ENCODE assay signal across 9 cellular contexts in genomic region chr9:130171226-130172148, GRCh38. TPM values are rescaled to one million over a fixed set of nuclear protein-coding genes. Genes with fewer than 3 reads are reported as not detected.
DNase-seq lines count a peak whose midpoint lies in the region; ATAC-seq and TF ChIP-seq lines count a peak whose summit lies in the region.
"Had no signal": no experiment of that assay in that cellular context is flagged by ENCODE, and none has a peak within 500 bp of the region (broad histone marks: within the 10 kb centered on the region; RNA-seq: fewer than 3 reads in every experiment).

No MANE protein-coding gene starts in this region.

- TF ChIP-seq POLR2A in Peyer's patch (IDR thresholded peaks at IDR 0.05) = no peak

- H3K9me3 ChIP-seq in Peyer's patch (no peaks in the 10 kb centered on the region), neuronal stem cell (replicated peaks in 1 of 2; ENCODE audit: control insufficient read depth in 2 of 2, insufficient read depth in 1 of 2, low read depth in 1 of 2, low read length in 2 of 2) (peaks cover 0 to 4% of the 10 kb centered on the region in 2 donors)

- peaks cover 16% of the 10 kb centered on the region for H3K79me1 ChIP-seq in neuronal stem cell (ENCODE audit: low read depth, low read length)

- no CpG with 5 or more reads among the region's 45 CpGs for WGBS in neuronal stem cell (ENCODE audit: extremely low coverage in 2 of 2, insufficient read length in 2 of 2, insufficient replicate concordance in 1 of 2), 2 donors

- H4K91ac ChIP-seq in neuronal stem cell (ENCODE audit: low read depth, low read length, poor library complexity) = no peak overlapping the region

- peak overlapping the region; percentile 63 for H2BK120ac ChIP-seq in neuronal stem cell (ENCODE audit: low read depth, low read length)

- no peak overlapping the region for H3K4ac ChIP-seq in neuronal stem cell (ENCODE audit: low read length)

- intact Hi-C loops in CD14-positive monocyte (cut with micrococcal nuclease) = no loop called here

- H2BK12ac ChIP-seq in neuronal stem cell (ENCODE audit: low read length) = peak overlapping the region; percentile 68

- H3K4me3 Mint-ChIP-seq in CD14-positive monocyte = peak overlapping the region; percentile 20 to 64

- peaks cover 43 to 64% (median 49%) of the 10 kb centered on the region in 3 donors for H3K27me3 Mint-ChIP-seq in CD14-positive monocyte (ENCODE audit: low read depth in 3 of 3)

- H2AFZ ChIP-seq in neuronal stem cell (ENCODE audit: low read length) = peak overlapping the region; percentile 95

- peak overlapping the region in 2 of 4 donors; percentile 31 to 35 for H3K27ac ChIP-seq in Peyer's patch
- H3K27ac ChIP-seq in neuronal stem cell (replicated peaks; ENCODE audit: low read length) = no peak overlapping the region

- peak overlapping the region; percentile 92 for H3K4me2 ChIP-seq in neuronal stem cell (ENCODE audit: insufficient read depth, low read length, poor library complexity, severe bottlenecking)

- H3K23ac ChIP-seq in neuronal stem cell (ENCODE audit: low read depth, low read length, poor library complexity) = no peak overlapping the region

- H4K8ac ChIP-seq in neuronal stem cell (ENCODE audit: low read depth, low read length) = no peak overlapping the region

- peaks cover 0 to 15% (median 2%) of the 10 kb centered on the region in 7 donors for H3K9me3 Mint-ChIP-seq in CD14-positive monocyte

- H2AK5ac ChIP-seq in neuronal stem cell (ENCODE audit: low read depth, low read length) = peak overlapping the region; percentile 85

- H3K4me3 ChIP-seq in Peyer's patch = peak overlapping the region; percentile 19 to 55 (median 48)
- H3K4me3 ChIP-seq in epithelial cell of proximal tubule (ENCODE audit: low read depth, low read length) = peak overlapping the region; percentile 40
- peak overlapping the region; percentile 59 to 81 for H3K4me3 ChIP-seq in neuronal stem cell (ENCODE audit: low read length in 2 of 2)

- H3K4me1 ChIP-seq in Peyer's patch (peaks cover 0 to 13% (median 4%) of the 10 kb centered on the region in 4 donors), neuronal stem cell (ENCODE audit: control insufficient read depth in 2 of 2, insufficient read depth in 1 of 2, low read depth in 1 of 2, low read length in 2 of 2) (peaks cover 10 to 26% of the 10 kb centered on the region in 2 donors)

- peak overlapping the region; percentile 75 for H3K9ac ChIP-seq in neuronal stem cell (ENCODE audit: low read depth, low read length, poor library complexity)

- peak overlapping the region; percentile 97 for H3K18ac ChIP-seq in neuronal stem cell (ENCODE audit: low read length)

- H3K36me3 ChIP-seq in Peyer's patch = no peaks in the 10 kb centered on the region
- H3K36me3 ChIP-seq in neuronal stem cell (replicated peaks in 1 of 2; ENCODE audit: control insufficient read depth in 2 of 2, insufficient read depth in 2 of 2, low read length in 2 of 2) = peaks cover under 1 to 2% of the 10 kb centered on the region in 2 donors

- DNase-seq in CD14-positive monocyte (ENCODE audit: low spot score) (no peak), Peyer's patch (no peak), epithelial cell of proximal tubule (ENCODE audit: low read depth) (no peak), neuronal stem cell (ENCODE audit: low spot score) (no peak), SW 1271 (lab: John Stamatoyannopoulos, UW) (no peak)
- DNase-seq: SHP77 treated with DMSO at 0.1 percent for 48 hours had no signal

- H2BK5ac ChIP-seq in neuronal stem cell (ENCODE audit: low read length) = peak overlapping the region; percentile 92

- peak overlapping the region in 1 of 7 donors; percentile 63 for H3K27ac Mint-ChIP-seq in CD14-positive monocyte

- peaks cover 3% of the 10 kb centered on the region for H3K4me1 Mint-ChIP-seq in CD14-positive monocyte

- H3K27me3 ChIP-seq in Peyer's patch (peaks cover 0 to 7% of the 10 kb centered on the region in 2 donors), neuronal stem cell (ENCODE audit: control insufficient read depth in 3 of 3, insufficient read depth in 3 of 3, low read depth in 1 of 3, low read length in 3 of 3) (peaks cover 0 to 15% (median 0%) of the 10 kb centered on the region in 3 experiments)

- H3K14ac ChIP-seq in neuronal stem cell (ENCODE audit: low read length) = no peak overlapping the region

- no peak for ATAC-seq in GM18511 (IDR thresholded peaks at IDR 0.05; ENCODE audit: unreplicated experiment)
- no peak for ATAC-seq in HG02840 (IDR thresholded peaks at IDR 0.05; ENCODE audit: low FRiP score, unreplicated experiment)
- no peak for ATAC-seq in HG03521 (IDR thresholded peaks at IDR 0.05; ENCODE audit: unreplicated experiment)

- H3K36me3 Mint-ChIP-seq in CD14-positive monocyte = peaks cover 0 to 3% of the 10 kb centered on the region in 2 donors

- TF ChIP-seq CTCF in CD14-positive monocyte (IDR thresholded peaks at IDR 0.05) = no peak
- no peak for TF ChIP-seq CTCF in Peyer's patch (IDR thresholded peaks at IDR 0.05)
- no peak for TF ChIP-seq CTCF in epithelial cell of proximal tubule (conservative IDR thresholded peaks at IDR 0.05; ENCODE audit: low read depth, low read length)

- H2BK15ac ChIP-seq in neuronal stem cell (ENCODE audit: low read length) = peak overlapping the region; percentile 98

RNA-seq across cellular contexts. Expression of gene NCS1, which starts 0.7 kb away (rescaled TPM):
- polyA plus RNA-seq in CD14-positive monocyte = not detected
- total RNA-seq in Peyer's patch = 1 to 10 TPM in 3 of 4 donors, under 1 TPM in 1; 0.70 to 6.6 (median 4.1) TPM
- total RNA-seq in epithelial cell of proximal tubule = 48.8 and 77.7 TPM in 2 replicates
- polyA plus RNA-seq in neuronal stem cell (2013, experiment 1 of 2) = 36.7 TPM
- 36.1 TPM for polyA plus RNA-seq in neuronal stem cell (2013, experiment 2 of 2)
